Comparison of ENCODE assay signal across 8 cellular contexts in the genomic region with DNA sequence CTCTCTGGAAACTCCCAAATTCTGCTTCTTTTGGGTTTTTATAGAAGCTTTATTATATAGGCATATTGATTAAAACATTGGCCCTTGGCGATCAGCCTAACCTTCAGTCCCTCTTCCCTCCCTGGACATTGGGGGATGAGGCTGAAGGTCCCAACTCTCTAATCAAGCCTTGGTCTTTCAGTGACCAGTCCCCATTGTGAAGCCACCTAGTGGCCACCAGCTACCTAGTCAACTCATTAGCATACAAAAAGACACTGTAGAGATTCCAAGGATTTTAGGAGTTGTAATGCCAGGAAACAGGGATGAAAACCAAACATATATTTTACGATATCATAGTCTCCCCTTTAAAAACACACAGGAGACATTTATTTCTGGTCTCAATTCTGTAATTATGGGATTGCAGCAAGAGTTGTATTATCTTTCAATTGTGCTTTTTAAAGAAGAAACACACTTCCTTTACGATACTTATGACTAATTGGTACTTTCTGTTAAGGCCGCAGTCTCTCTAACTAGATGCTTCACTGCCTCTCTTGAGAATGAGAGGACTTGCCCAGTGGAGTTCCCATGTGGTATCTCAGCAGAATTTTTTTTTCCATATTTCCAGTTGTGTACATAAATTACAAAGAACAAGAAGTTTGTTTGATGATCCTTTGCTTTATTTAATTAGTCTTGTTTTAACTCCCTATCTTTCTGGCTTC. TPM values are rescaled to one million over a fixed set of nuclear protein-coding genes. Genes with fewer than 3 reads are reported as not detected.
DNase-seq lines count a peak whose midpoint lies in the region; ATAC-seq and TF ChIP-seq lines count a peak whose summit lies in the region.

No MANE protein-coding gene starts in this region.

- no peak overlapping the region for H3K4me3 ChIP-seq in left lung

- no peak overlapping the region for H3K27ac ChIP-seq in left lung

- H3K27me3 ChIP-seq in left lung, result no peaks in the 10 kb centered on the region

- H3K36me3 Mint-ChIP-seq in activated T-cell treated with anti-CD3 and anti-CD28 coated beads, Interleukin-2, amount 50 U/mL, for 72 hours (ENCODE audit: insufficient read depth in 2 of 2), result no peaks in the 10 kb centered on the region
- no peaks in the 10 kb centered on the region for H3K36me3 Mint-ChIP-seq in activated T-cell treated with anti-CD3 and anti-CD28 coated beads, Interleukin-2, amount 50 U/mL, for 24 hours (ENCODE audit: low read depth)
- no peaks in the 10 kb centered on the region for H3K36me3 Mint-ChIP-seq in activated naive CD8-positive, alpha-beta T cell treated with anti-CD3 and anti-CD28 coated beads, Interleukin-2, amount 50 U/mL, for 24 hours (ENCODE audit: low read depth)

- no peaks in the 10 kb centered on the region for H3K36me3 ChIP-seq in left lung

- no peaks in the 10 kb centered on the region for H3K27me3 Mint-ChIP-seq in activated T-cell treated with anti-CD3 and anti-CD28 coated beads, Interleukin-2, amount 50 U/mL, for 72 hours (ENCODE audit: low read depth)
- H3K27me3 Mint-ChIP-seq in activated T-cell treated with anti-CD3 and anti-CD28 coated beads, Interleukin-2, amount 50 U/mL, for 24 hours, result peaks cover 5% of the 10 kb centered on the region
- H3K27me3 Mint-ChIP-seq in activated naive CD8-positive, alpha-beta T cell treated with anti-CD3 and anti-CD28 coated beads, Interleukin-2, amount 50 U/mL, for 24 hours, result peaks cover 3% of the 10 kb centered on the region

- H3K27ac Mint-ChIP-seq in activated T-cell treated with anti-CD3 and anti-CD28 coated beads, Interleukin-2, amount 50 U/mL, for 72 hours, result no peak overlapping the region
- H3K27ac Mint-ChIP-seq in activated T-cell treated with anti-CD3 and anti-CD28 coated beads, Interleukin-2, amount 50 U/mL, for 24 hours, result no peak overlapping the region
- no peak overlapping the region for H3K27ac Mint-ChIP-seq in activated naive CD8-positive, alpha-beta T cell treated with anti-CD3 and anti-CD28 coated beads, Interleukin-2, amount 50 U/mL, for 24 hours

- intact Hi-C loops in left lung (cut with DNase I), result no loop called here

- H3K4me1 Mint-ChIP-seq in activated T-cell treated with anti-CD3 and anti-CD28 coated beads, Interleukin-2, amount 50 U/mL, for 72 hours (ENCODE audit: low read depth), result peaks cover 16% of the 10 kb centered on the region
- H3K4me1 Mint-ChIP-seq in activated T-cell treated with anti-CD3 and anti-CD28 coated beads, Interleukin-2, amount 50 U/mL, for 24 hours (ENCODE audit: low read depth), result peaks cover 10% of the 10 kb centered on the region
- H3K4me1 Mint-ChIP-seq in activated naive CD8-positive, alpha-beta T cell treated with anti-CD3 and anti-CD28 coated beads, Interleukin-2, amount 50 U/mL, for 24 hours, result peaks cover 7% of the 10 kb centered on the region

- peak; percentile 40 to 53 for TF ChIP-seq CTCF in left lung (IDR thresholded peaks at IDR 0.05)

- no peak for DNase-seq in activated T-cell treated with anti-CD3 and anti-CD28 coated beads, Interleukin-2, amount 50 U/mL, for 72 hours
- DNase-seq in activated T-cell treated with anti-CD3 and anti-CD28 coated beads, Interleukin-2, amount 50 U/mL, for 24 hours, result no peak
- DNase-seq in activated naive CD8-positive, alpha-beta T cell treated with anti-CD3 and anti-CD28 coated beads, Interleukin-2, amount 50 U/mL, for 24 hours, result no peak
- DNase-seq in left lung (no peak), NCI-H2107 treated with DMSO at 0.1 percent for 48 hours (lab: John Stamatoyannopoulos, UW; ENCODE audit: unreplicated experiment) (no peak), activated T-cell treated with anti-CD3 and anti-CD28 coated beads for 4 hours (no peak)

- peak; percentile 86 to 89 for ATAC-seq in activated T-cell treated with anti-CD3 and anti-CD28 coated beads, Interleukin-2, amount 50 U/mL, for 72 hours (replicated peaks in 1 of 2)
- ATAC-seq in GM21529 (IDR thresholded peaks at IDR 0.05; ENCODE audit: unreplicated experiment), result peak; percentile 100
- ATAC-seq in HG03575 (IDR thresholded peaks at IDR 0.05; ENCODE audit: extremely low read depth, insufficient number of reproducible peaks, low FRiP score, unreplicated experiment), result peak; percentile 100
- ATAC-seq in activated naive CD8-positive, alpha-beta T cell treated with anti-CD3 and anti-CD28 coated beads, Interleukin-2, amount 50 U/mL, for 24 hours, result peak; percentile 80
- peak; percentile 78 for ATAC-seq in left lung

- H3K9me3 ChIP-seq in left lung, result no peaks in the 10 kb centered on the region

- H3K4me1 ChIP-seq in left lung, result no peaks in the 10 kb centered on the region

- H3K9me3 Mint-ChIP-seq in activated T-cell treated with anti-CD3 and anti-CD28 coated beads, Interleukin-2, amount 50 U/mL, for 72 hours, result no peaks in the 10 kb centered on the region
- H3K9me3 Mint-ChIP-seq in activated T-cell treated with anti-CD3 and anti-CD28 coated beads, Interleukin-2, amount 50 U/mL, for 24 hours, result no peaks in the 10 kb centered on the region
- H3K9me3 Mint-ChIP-seq in activated naive CD8-positive, alpha-beta T cell treated with anti-CD3 and anti-CD28 coated beads, Interleukin-2, amount 50 U/mL, for 24 hours, result no peaks in the 10 kb centered on the region

- no peak overlapping the region for H3K4me3 Mint-ChIP-seq in activated T-cell treated with anti-CD3 and anti-CD28 coated beads, Interleukin-2, amount 50 U/mL, for 72 hours
- H3K4me3 Mint-ChIP-seq in activated T-cell treated with anti-CD3 and anti-CD28 coated beads, Interleukin-2, amount 50 U/mL, for 24 hours, result no peak overlapping the region
- H3K4me3 Mint-ChIP-seq in activated naive CD8-positive, alpha-beta T cell treated with anti-CD3 and anti-CD28 coated beads, Interleukin-2, amount 50 U/mL, for 24 hours, result no peak overlapping the region

RNA-seq across cellular contexts. Expression of gene WDR17, which starts 58.2 kb away (rescaled TPM):
- total RNA-seq in activated T-cell treated with anti-CD3 and anti-CD28 coated beads, Interleukin-2, amount 50 U/mL, for 72 hours, result 1 to 10 TPM in 1 of 2 donors, under 1 TPM in 1; 0.63 to 2.9 TPM
- 1 to 10 TPM; 4.2 to 4.3 TPM for total RNA-seq in left lung
